Comparison of ENCODE assay signal across 9 cellular contexts in genomic region chr2:238290079-238290478, GRCh38. TPM values are rescaled to one million over a fixed set of nuclear protein-coding genes. Genes with fewer than 3 reads are reported as not detected.
DNase-seq lines count a peak whose midpoint lies in the region; ATAC-seq and TF ChIP-seq lines count a peak whose summit lies in the region.
"Had no signal": no experiment of that assay in that cellular context is flagged by ENCODE, and none has a peak within 500 bp of the region (broad histone marks: within the 10 kb centered on the region; RNA-seq: fewer than 3 reads in every experiment).

No MANE protein-coding gene starts in this region.

- DNase-seq in activated CD4-positive, alpha-beta T cell treated with anti-CD3 and anti-CD28 coated beads for 4 hours: peak; percentile 22 to 26
- DNase-seq in activated CD4-positive, alpha-beta T cell treated with anti-CD3 and anti-CD28 coated beads, Interleukin-2, amount 50 U/mL, for 1 hour: no peak
- DNase-seq in T follicular helper cell (ENCODE audit: low read depth): peak; percentile 8
- peak; percentile 100 for DNase-seq in epithelial cell of esophagus (ENCODE audit: low read depth)
- no peak for DNase-seq in osteocyte (ENCODE audit: extremely low spot score, unreplicated experiment)
- DNase-seq in G401 (ENCODE audit: low spot score): no peak
- DNase-seq in effector CD8-positive, alpha-beta T cell (lab: John Stamatoyannopoulos, UW): no peak

- peaks cover 7% of the 10 kb centered on the region for H3K27me3 Mint-ChIP-seq in osteocyte (ENCODE audit: unreplicated experiment)

- in situ Hi-C loops in G401 (cut with HindIII; ENCODE audit: low sequenced_read_pairs): no loop called here

- no peaks in the 10 kb centered on the region for H3K36me3 Mint-ChIP-seq in osteocyte (ENCODE audit: unreplicated experiment)

- peak overlapping the region; percentile 81 for H3K4me3 Mint-ChIP-seq in osteocyte (ENCODE audit: unreplicated experiment)

- TF ChIP-seq CTCF in epithelial cell of esophagus (IDR thresholded peaks at IDR 0.05; ENCODE audit: insufficient read depth, low read depth, low read length, missing control alignments): no peak
- no peak for TF ChIP-seq CTCF in osteocyte (IDR thresholded peaks at IDR 0.05)

- H3K9me3 Mint-ChIP-seq in osteocyte (ENCODE audit: unreplicated experiment): no peaks in the 10 kb centered on the region

- H3K27ac Mint-ChIP-seq in osteocyte (ENCODE audit: unreplicated experiment): no peak overlapping the region

- H3K4me3 ChIP-seq in epithelial cell of esophagus (ENCODE audit: low read length): peak overlapping the region; percentile 69

- ATAC-seq in HG03342 (IDR thresholded peaks at IDR 0.05; ENCODE audit: unreplicated experiment): no peak
- ATAC-seq: right lobe of liver had no signal

- H3K4me1 Mint-ChIP-seq in osteocyte (ENCODE audit: unreplicated experiment): peaks cover 36% of the 10 kb centered on the region

RNA-seq across cellular contexts. Expression of gene PER2, which starts 1.7 kb away (rescaled TPM):
- 3.7 and 5.7 TPM in 2 replicates for total RNA-seq in osteocyte
- 0.86 and 4.3 TPM in 2 replicates for total RNA-seq in G401 (2014; rRNA removed; shearing (Covaris generic))

RNA-seq across cellular contexts. Expression of gene TRAF3IP1, which starts 30.2 kb away (rescaled TPM):
- 17.3 and 19.4 TPM in 2 replicates for total RNA-seq in osteocyte
- total RNA-seq in G401 (2014; rRNA removed; shearing (Covaris generic)): 11.5 and 20.9 TPM in 2 replicates

RNA-seq across cellular contexts. Expression of gene HES6, which starts 50.2 kb away (rescaled TPM):
- 6.2 and 6.5 TPM in 2 replicates for total RNA-seq in osteocyte
- total RNA-seq in G401 (2014; rRNA removed; shearing (Covaris generic)): 56.0 and 67.5 TPM in 2 replicates

Comparison
In these comparisons a context has a peak if more than half of its experiments do, and no peak if none do; other contexts are left out.
1. DNase-seq: peak in activated CD4-positive, alpha-beta T cell treated with anti-CD3 and anti-CD28 coated beads for 4 hours (2 of 2), T follicular helper cell (single experiment) and epithelial cell of esophagus (single experiment); none in activated CD4-positive, alpha-beta T cell treated with anti-CD3 and anti-CD28 coated beads, Interleukin-2, amount 50 U/mL, for 1 hour (single experiment), osteocyte (single experiment), G401 (single experiment) and effector CD8-positive, alpha-beta T cell (single experiment).